Comparison of ENCODE assay signal across 9 cellular contexts in genomic region chr1:9449106-9449627, GRCh38.
DNase-seq lines count a peak whose midpoint lies in the region; ATAC-seq and TF ChIP-seq lines count a peak whose summit lies in the region.
"Had no signal": no experiment of that assay in that cellular context is flagged by ENCODE, and none has a peak within 500 bp of the region (broad histone marks: within the 10 kb centered on the region; RNA-seq: fewer than 3 reads in every experiment).

No MANE protein-coding gene starts in this region.

- no peaks in the 10 kb centered on the region for H3K79me2 ChIP-seq in OCI-LY1 (ENCODE audit: insufficient read depth, low read length)

- POLR2A ChIA-PET in A673 (lab: Charles Lee; ENCODE audit: low non-redundant PET): no interaction called here

- H3K36me3 Mint-ChIP-seq in nephron (ENCODE audit: low read depth): no peaks in the 10 kb centered on the region
- H3K36me3 Mint-ChIP-seq in Calu3 (ENCODE audit: insufficient read depth, unreplicated experiment): no peaks in the 10 kb centered on the region
- H3K36me3 Mint-ChIP-seq in effector memory CD8-positive, alpha-beta T cell (ENCODE audit: insufficient read depth): no peaks in the 10 kb centered on the region

- H3K4me3 Mint-ChIP-seq in nephron (peak overlapping the region in 2 of 3 experiments; percentile 12 to 16), Calu3 (ENCODE audit: low read depth, unreplicated experiment) (no peak overlapping the region)
- no peak overlapping the region for H3K4me3 Mint-ChIP-seq in effector memory CD8-positive, alpha-beta T cell

- H3K9me3 ChIP-seq in A673 (ENCODE audit: low read depth, low read length, poor library complexity, severe bottlenecking): no peaks in the 10 kb centered on the region
- no peaks in the 10 kb centered on the region for H3K9me3 ChIP-seq in OCI-LY1 (ENCODE audit: low read length)
- H3K9me3 ChIP-seq in effector memory CD4-positive, alpha-beta T cell (ENCODE audit: control insufficient read depth, low read length): no peaks in the 10 kb centered on the region

- H3K36me3 ChIP-seq in A673 (ENCODE audit: insufficient read depth, low read length, poor library complexity, severe bottlenecking): no peaks in the 10 kb centered on the region
- no peaks in the 10 kb centered on the region; the same call in 1 of the 2 replicates for H3K36me3 ChIP-seq in OCI-LY1 (ENCODE audit: insufficient read depth, low read length)
- no peaks in the 10 kb centered on the region for H3K36me3 ChIP-seq in effector memory CD4-positive, alpha-beta T cell (ENCODE audit: control insufficient read depth, insufficient read depth, low read length)

- H3K9me3 Mint-ChIP-seq in nephron (no peaks in the 10 kb centered on the region), Calu3 (ENCODE audit: low read depth, unreplicated experiment) (no peaks in the 10 kb centered on the region)
- no peaks in the 10 kb centered on the region for H3K9me3 Mint-ChIP-seq in effector memory CD8-positive, alpha-beta T cell

- H3K27me3 Mint-ChIP-seq in nephron (ENCODE audit: low read depth) (no peaks in the 10 kb centered on the region), Calu3 (ENCODE audit: unreplicated experiment) (peaks cover 28% of the 10 kb centered on the region)
- peaks cover 20 to 60% of the 10 kb centered on the region in 2 donors for H3K27me3 Mint-ChIP-seq in effector memory CD8-positive, alpha-beta T cell

- H3K27ac ChIP-seq in A673 (ENCODE audit: low read depth, low read length, poor library complexity, severe bottlenecking) (peak overlapping the region; percentile 74), OCI-LY1 (ENCODE audit: low read depth, low read length, poor library complexity, severe bottlenecking) (no peak overlapping the region)
- no peak overlapping the region for H3K27ac ChIP-seq in effector memory CD4-positive, alpha-beta T cell (ENCODE audit: insufficient read depth, low read length, poor library complexity, severe bottlenecking)

- no peak overlapping the region for H2AFZ ChIP-seq in OCI-LY1 (ENCODE audit: low read length)

- peaks cover 14% of the 10 kb centered on the region for H3K4me1 ChIP-seq in A673 (ENCODE audit: insufficient read depth, low read length, poor library complexity, severe bottlenecking)
- peaks cover 50% of the 10 kb centered on the region for H3K4me1 ChIP-seq in OCI-LY1 (ENCODE audit: insufficient read depth, low read length, severe bottlenecking)
- no peaks in the 10 kb centered on the region for H3K4me1 ChIP-seq in effector memory CD4-positive, alpha-beta T cell (ENCODE audit: control insufficient read depth, insufficient read depth, low read length, poor library complexity, severe bottlenecking)

- H3K9me2 ChIP-seq in OCI-LY1 (ENCODE audit: low read depth, low read length): no peaks in the 10 kb centered on the region

- H3K27ac Mint-ChIP-seq in nephron (peak overlapping the region; percentile 90 to 94 (median 90)), Calu3 (ENCODE audit: unreplicated experiment) (no peak overlapping the region)
- no peak overlapping the region for H3K27ac Mint-ChIP-seq in effector memory CD8-positive, alpha-beta T cell

- H3K4me1 Mint-ChIP-seq in nephron: peaks cover 65% of the 10 kb centered on the region
- H3K4me1 Mint-ChIP-seq in Calu3 (ENCODE audit: low read depth, unreplicated experiment): no peaks in the 10 kb centered on the region
- no peaks in the 10 kb centered on the region for H3K4me1 Mint-ChIP-seq in effector memory CD8-positive, alpha-beta T cell (ENCODE audit: low read depth in 2 of 2)

- H4K20me1 ChIP-seq in OCI-LY1 (ENCODE audit: insufficient read depth, low read length): no peaks in the 10 kb centered on the region

- no peaks in the 10 kb centered on the region for H3F3A ChIP-seq in OCI-LY1 (ENCODE audit: insufficient read depth, low read length)

- H3K27me3 ChIP-seq in A673 (replicated peaks; ENCODE audit: insufficient read depth, low read depth, low read length, poor library complexity): no peaks in the 10 kb centered on the region
- H3K27me3 ChIP-seq in OCI-LY1 (ENCODE audit: insufficient read depth, low read length): no peaks in the 10 kb centered on the region; the same call in 1 of the 2 replicates
- H3K27me3 ChIP-seq in effector memory CD4-positive, alpha-beta T cell (replicated peaks; ENCODE audit: control insufficient read depth, insufficient read depth, low read length, poor library complexity, severe bottlenecking): no peaks in the 10 kb centered on the region

- peak overlapping the region; percentile 18; the same call in 1 of the 2 replicates for H3K4me2 ChIP-seq in OCI-LY1 (ENCODE audit: low read length)

- H3K9ac ChIP-seq in OCI-LY1 (ENCODE audit: low read length): no peak overlapping the region; the same call in 1 of the 2 replicates

- ATAC-seq in GM21576 (IDR thresholded peaks at IDR 0.05; ENCODE audit: unreplicated experiment): no peak
- no peak for ATAC-seq in effector memory CD8-positive, alpha-beta T cell (replicated peaks)

- CTCF ChIA-PET in A673 (lab: Charles Lee) (no interaction called here), Calu3 (lab: Charles Lee) (no interaction called here)

- DNase-seq in A673 (ENCODE audit: low spot score) (peak; percentile 21), fibroblast of gingiva (ENCODE audit: low read depth) (peak; percentile 70), Calu3 (no peak)
- no peak for DNase-seq in effector memory CD4-positive, alpha-beta T cell
- no peak for DNase-seq in effector memory CD8-positive, alpha-beta T cell
- DNase-seq: NCI-H524 treated with DMSO at 0.1 percent for 48 hours had no signal

- intact Hi-C loops in A673 (cut with micrococcal nuclease; ENCODE audit: unreplicated experiment): no loop called here
- intact Hi-C loops in Calu3 (cut with micrococcal nuclease; ENCODE audit: unreplicated experiment): no loop called here

- BruUV-seq in A673 (replicated peaks; lab: Mats Ljungman, UMichigan): no TSS peak
- no TSS peak for BruUV-seq in Calu3 (replicated peaks; lab: Mats Ljungman, UMichigan)

- TF ChIP-seq CTCF in A673 (conservative IDR thresholded peaks at IDR 0.05; ENCODE audit: low read depth, low read length) (no peak), OCI-LY1 (IDR thresholded peaks at IDR 0.05; ENCODE audit: low read length) (no peak), nephron (IDR thresholded peaks at IDR 0.05; ENCODE audit: unreplicated experiment in 3 of 3) (no peak), Calu3 (IDR thresholded peaks at IDR 0.05; ENCODE audit: unreplicated experiment) (no peak)

- H3K4me3 ChIP-seq in A673 (ENCODE audit: low read depth, low read length, poor library complexity, severe bottlenecking) (no peak overlapping the region), OCI-LY1 (ENCODE audit: low read depth, low read length, poor library complexity, severe bottlenecking) (no peak overlapping the region)
- H3K4me3 ChIP-seq in effector memory CD4-positive, alpha-beta T cell (ENCODE audit: insufficient read depth, low read depth, low read length, poor library complexity, severe bottlenecking): no peak overlapping the region

Comparison
In these comparisons a context has a peak if more than half of its experiments do, and no peak if none do; other contexts are left out.
1. DNase-seq: peak in A673 (single experiment) and fibroblast of gingiva (single experiment); none in effector memory CD4-positive, alpha-beta T cell (0 of 3), Calu3 (single experiment) and effector memory CD8-positive, alpha-beta T cell (0 of 3).
2. H3K27ac Mint-ChIP-seq: peak in nephron (3 of 3); none in Calu3 (single experiment) and effector memory CD8-positive, alpha-beta T cell (0 of 2).
3. H3K4me3 Mint-ChIP-seq: peak in nephron (2 of 3); none in Calu3 (single experiment) and effector memory CD8-positive, alpha-beta T cell (0 of 2).